In genomic region chr4:182212211-182212761, GRCh38 we compare ENCODE assay signal across 9 cellular contexts. TPM values are rescaled to one million over a fixed set of nuclear protein-coding genes. Genes with fewer than 3 reads are reported as not detected.
A peak's percentile ranks its signal among the peaks of the same experiment; 100 is the strongest.
DNase-seq lines count a peak whose midpoint lies in the region; ATAC-seq and TF ChIP-seq lines count a peak whose summit lies in the region.
"Had no signal": no experiment of that assay in that cellular context is flagged by ENCODE, and none has a peak within 500 bp of the region (broad histone marks: within the 10 kb centered on the region; RNA-seq: fewer than 3 reads in every experiment).

No MANE protein-coding gene starts in this region.

- H3K36me3 ChIP-seq in smooth muscle cell (ENCODE audit: low read depth) = no peaks in the 10 kb centered on the region

- H3K4me1 ChIP-seq in smooth muscle cell (ENCODE audit: low read depth) = peaks cover 53% of the 10 kb centered on the region

- H3K79me2 ChIP-seq in smooth muscle cell (ENCODE audit: low read depth) = peaks cover 49% of the 10 kb centered on the region

- H3K4me3 ChIP-seq in smooth muscle cell = peak overlapping the region; percentile 36

- peak overlapping the region; percentile 34 for H3K9ac ChIP-seq in smooth muscle cell (ENCODE audit: low read depth)

- ATAC-seq in left ventricle myocardium superior = peak; percentile 83

- peak overlapping the region; percentile 82 for H3K4me2 ChIP-seq in smooth muscle cell

- no peak overlapping the region for H2AFZ ChIP-seq in smooth muscle cell (ENCODE audit: low read depth)

- intact Hi-C loops in left ventricle myocardium superior (cut with micrococcal nuclease) (no loop called here), posterior vena cava (cut with DNase I) (no loop called here)

- WGBS in smooth muscle cell (ENCODE audit: low lambda C conversion rate) = 2% methylated on average over 11 of the region's 11 CpGs

- DNase-seq in NCI-H524 (lab: John Stamatoyannopoulos, UW) (peak; percentile 25 to 68), NCI-H524 treated with DMSO at 0.1 percent for 48 hours (lab: John Stamatoyannopoulos, UW) (no peak), RPMI7951 (ENCODE audit: low read depth) (peak; percentile 79), left ventricle myocardium superior (peak; percentile 37), smooth muscle cell (lab: John Stamatoyannopoulos, UW; ENCODE audit: unreplicated experiment) (no peak), posterior vena cava (ENCODE audit: low spot score) (no peak), T1000 (lab: John Stamatoyannopoulos, UW) (no peak)
- no peak for DNase-seq in activated naive CD4-positive, alpha-beta T cell treated with Interleukin-2 at 50 U/mL for 16 hours
- DNase-seq: SHP77 had no signal

- H3K27ac ChIP-seq in smooth muscle cell (ENCODE audit: low read depth) = peak overlapping the region; percentile 88

- peaks cover 4% of the 10 kb centered on the region for H4K20me1 ChIP-seq in smooth muscle cell (ENCODE audit: low read depth)

- H3K27me3 ChIP-seq in smooth muscle cell (ENCODE audit: low read depth) = no peaks in the 10 kb centered on the region

- no peak for TF ChIP-seq CTCF in smooth muscle cell (IDR thresholded peaks at IDR 0.05; ENCODE audit: borderline replicate concordance, insufficient read depth, poor library complexity, severe bottlenecking)

- H3F3A ChIP-seq in smooth muscle cell (ENCODE audit: low read depth) = peaks cover 37% of the 10 kb centered on the region

- no peaks in the 10 kb centered on the region for H3K9me3 ChIP-seq in smooth muscle cell (replicated peaks; ENCODE audit: low read depth)

RNA-seq across cellular contexts. Expression of gene TENM3, which starts 30.9 kb away (rescaled TPM):
- total RNA-seq in RPMI7951 (2014; rRNA removed; shearing (Covaris generic)) = 18.2 and 20.1 TPM in 2 replicates
- total RNA-seq in left ventricle myocardium superior (6.8 TPM), smooth muscle cell (295 and 299 TPM in 2 replicates), posterior vena cava (1 to 10 TPM; 2.0 to 2.1 TPM)
- 46.6 and 46.9 TPM in 2 replicates for polyA plus RNA-seq in smooth muscle cell

Comparison
In these comparisons a context has a peak if more than half of its experiments do, and no peak if none do; other contexts are left out.
1. DNase-seq: peak in NCI-H524 (2 of 2), RPMI7951 (single experiment) and left ventricle myocardium superior (single experiment); none in NCI-H524 treated with DMSO at 0.1 percent for 48 hours (single experiment), smooth muscle cell (single experiment), activated naive CD4-positive, alpha-beta T cell treated with Interleukin-2 at 50 U/mL for 16 hours (single experiment), posterior vena cava (single experiment) and T1000 (single experiment).
2. RNA of gene TENM3, which starts 30.9 kb away (total RNA-seq): 295 to 299 TPM in smooth muscle cell; 18.2 to 20.1 TPM in RPMI7951, 6.8 TPM in left ventricle myocardium superior (single experiment) and 2.0 to 2.1 TPM in posterior vena cava; every median in the first group is over 10 times any median in the second.